In genomic region chr9:36191290-36191645, GRCh38 we compare ENCODE assay signal across 8 cellular contexts. TPM values are rescaled to one million over a fixed set of nuclear protein-coding genes. Genes with fewer than 3 reads are reported as not detected.
A peak's percentile ranks its signal among the peaks of the same experiment; 100 is the strongest.
DNase-seq lines count a peak whose midpoint lies in the region; ATAC-seq, FAIRE-seq and TF ChIP-seq lines count a peak whose summit lies in the region.

No MANE protein-coding gene starts in this region.

- peak overlapping the region; percentile 91 for H3K27ac ChIP-seq in CD4-positive, CD25-positive, alpha-beta regulatory T cell (ENCODE audit: insufficient read depth, low read length, poor library complexity, severe bottlenecking)
- peak overlapping the region; percentile 64 for H3K27ac ChIP-seq in OCI-LY3 (ENCODE audit: low read length)
- peak overlapping the region; percentile 89 for H3K27ac ChIP-seq in left ventricle myocardium inferior (replicated peaks)
- peak overlapping the region; percentile 75 to 98 for H3K27ac ChIP-seq in small intestine (ENCODE audit: low read depth in 1 of 2, low read length in 1 of 2)

- peaks cover 10% of the 10 kb centered on the region for H3K36me3 Mint-ChIP-seq in CD4-positive, CD25-positive, alpha-beta regulatory T cell
- peaks cover 15% of the 10 kb centered on the region for H3K36me3 Mint-ChIP-seq in activated naive CD4-positive, alpha-beta T cell treated with anti-CD3 and anti-CD28 coated beads for 36 hours (ENCODE audit: low read depth)

- H3K4me3 Mint-ChIP-seq in CD4-positive, CD25-positive, alpha-beta regulatory T cell, result peak overlapping the region; percentile 95 to 98 (median 96)
- peak overlapping the region; percentile 84 for H3K4me3 Mint-ChIP-seq in activated naive CD4-positive, alpha-beta T cell treated with anti-CD3 and anti-CD28 coated beads for 36 hours

- peak; percentile 11 to 21 for ATAC-seq in CD4-positive, CD25-positive, alpha-beta regulatory T cell (ENCODE audit: low read depth in 2 of 2)
- no peak for ATAC-seq in HG03139 (IDR thresholded peaks at IDR 0.05; ENCODE audit: unreplicated experiment)
- no peak for ATAC-seq in GM18520 (IDR thresholded peaks at IDR 0.05; ENCODE audit: unreplicated experiment)

- H3K27me3 Mint-ChIP-seq in CD4-positive, CD25-positive, alpha-beta regulatory T cell, result peaks cover 15% of the 10 kb centered on the region
- H3K27me3 Mint-ChIP-seq in activated naive CD4-positive, alpha-beta T cell treated with anti-CD3 and anti-CD28 coated beads for 36 hours (ENCODE audit: low read depth), result no peaks in the 10 kb centered on the region

- peaks cover 47% of the 10 kb centered on the region for H3K4me1 ChIP-seq in CD4-positive, CD25-positive, alpha-beta regulatory T cell (ENCODE audit: control insufficient read depth, insufficient read depth, low read length, poor library complexity, severe bottlenecking)
- H3K4me1 ChIP-seq in OCI-LY3 (ENCODE audit: low read length) (peaks cover 27% of the 10 kb centered on the region), left ventricle myocardium inferior (peaks cover 50% of the 10 kb centered on the region), small intestine (ENCODE audit: control insufficient read depth in 2 of 2, insufficient read depth in 1 of 2, low read depth in 1 of 2, low read length in 1 of 2) (peaks cover 5 to 16% of the 10 kb centered on the region in 2 donors)

- FAIRE-seq in small intestine (lab: Jason Lieb, UNC), result no peak

- H3K9me3 ChIP-seq in CD4-positive, CD25-positive, alpha-beta regulatory T cell (ENCODE audit: control insufficient read depth in 2 of 2, low read length in 2 of 2), result no peaks in the 10 kb centered on the region
- H3K9me3 ChIP-seq in OCI-LY3 (ENCODE audit: insufficient read depth, low read length) (no peaks in the 10 kb centered on the region), left ventricle myocardium inferior (replicated peaks) (no peaks in the 10 kb centered on the region), small intestine (ENCODE audit: control insufficient read depth, low read depth) (no peaks in the 10 kb centered on the region)

- H2AFZ ChIP-seq in OCI-LY3 (ENCODE audit: low read depth, low read length), result no peak overlapping the region

- H3K27ac Mint-ChIP-seq in CD4-positive, CD25-positive, alpha-beta regulatory T cell, result peak overlapping the region; percentile 88 to 95 (median 90)
- peak overlapping the region; percentile 73 for H3K27ac Mint-ChIP-seq in activated naive CD4-positive, alpha-beta T cell treated with anti-CD3 and anti-CD28 coated beads for 36 hours

- TF ChIP-seq CTCF in OCI-LY3 (IDR thresholded peaks at IDR 0.05; ENCODE audit: low read depth, low read length) (no peak), left ventricle myocardium inferior (IDR thresholded peaks at IDR 0.05; ENCODE audit: borderline replicate concordance) (no peak)

- intact Hi-C loops in activated naive CD4-positive, alpha-beta T cell treated with anti-CD3 and anti-CD28 coated beads for 36 hours (cut with micrococcal nuclease), result loop anchor here (2.0 kb wide), 4 partner anchors 54 to 1080 kb away; partner anchors contain the start of genes GLIPR2 and RECK
- intact Hi-C loops in left ventricle myocardium inferior (cut with micrococcal nuclease), result no loop called here

- peak overlapping the region; percentile 91 for H3K9ac ChIP-seq in OCI-LY3 (ENCODE audit: low read length)

- peak overlapping the region; percentile 93 for H3K4me3 ChIP-seq in CD4-positive, CD25-positive, alpha-beta regulatory T cell (ENCODE audit: low read depth, low read length)
- H3K4me3 ChIP-seq in H7 (ENCODE audit: insufficient read depth, low read depth, low read length) (peak overlapping the region; percentile 90), OCI-LY3 (ENCODE audit: low read length) (peak overlapping the region; percentile 79), left ventricle myocardium inferior (peak overlapping the region; percentile 80), small intestine (ENCODE audit: low read depth in 1 of 2, low read length in 2 of 2) (peak overlapping the region; percentile 62 to 88)

- peak overlapping the region; percentile 94 for H3K4me2 ChIP-seq in OCI-LY3 (ENCODE audit: low read length)

- 0 to 1% (median 0%) methylated on average over 18 of the region's 18 CpGs for WGBS in small intestine, 3 donors

- peak; percentile 30 to 75 (median 50) for DNase-seq in CD4-positive, CD25-positive, alpha-beta regulatory T cell
- DNase-seq in H7 (no peak), left ventricle myocardium inferior (peak; percentile 41), small intestine (peak; percentile 49)
- DNase-seq in activated naive CD4-positive, alpha-beta T cell treated with anti-CD3 and anti-CD28 coated beads for 36 hours, result peak; percentile 50

- peaks cover 21 to 59% (median 47%) of the 10 kb centered on the region in 4 donors for H3K4me1 Mint-ChIP-seq in CD4-positive, CD25-positive, alpha-beta regulatory T cell
- H3K4me1 Mint-ChIP-seq in activated naive CD4-positive, alpha-beta T cell treated with anti-CD3 and anti-CD28 coated beads for 36 hours (ENCODE audit: low read depth), result peaks cover 42% of the 10 kb centered on the region

- CTCF ChIA-PET in activated naive CD4-positive, alpha-beta T cell treated with anti-CD3 and anti-CD28 coated beads for 36 hours (lab: Charles Lee), result interaction anchor here (0.6 to 3.5 kb wide), 17 partner anchors 9 to 538 kb away, joined by 3 to 34 read pairs (median 5); no protein-coding TSS in a partner anchor

- no peaks in the 10 kb centered on the region for H3K27me3 ChIP-seq in CD4-positive, CD25-positive, alpha-beta regulatory T cell (ENCODE audit: control insufficient read depth, insufficient read depth, low read length)
- H3K27me3 ChIP-seq in H7 (ENCODE audit: control insufficient read depth, insufficient read depth, low read length) (no peaks in the 10 kb centered on the region), OCI-LY3 (ENCODE audit: low read depth, low read length) (no peaks in the 10 kb centered on the region), left ventricle myocardium inferior (ENCODE audit: low read depth) (no peaks in the 10 kb centered on the region), small intestine (ENCODE audit: control insufficient read depth in 2 of 2, insufficient read depth in 2 of 2, low read length in 2 of 2) (no peaks in the 10 kb centered on the region)

- peaks cover 40% of the 10 kb centered on the region for H4K20me1 ChIP-seq in OCI-LY3 (ENCODE audit: insufficient read depth, low read length)

- peaks cover 56% of the 10 kb centered on the region for H3K79me2 ChIP-seq in OCI-LY3 (ENCODE audit: low read length)

- H3K36me3 ChIP-seq in CD4-positive, CD25-positive, alpha-beta regulatory T cell (ENCODE audit: control insufficient read depth, insufficient read depth, low read length), result peaks cover 4% of the 10 kb centered on the region
- no peaks in the 10 kb centered on the region for H3K36me3 ChIP-seq in H7 (replicated peaks; ENCODE audit: control insufficient read depth, insufficient read depth, low read length)
- H3K36me3 ChIP-seq in OCI-LY3 (replicated peaks; ENCODE audit: low read depth, low read length), result peaks cover 17% of the 10 kb centered on the region
- H3K36me3 ChIP-seq in left ventricle myocardium inferior, result peaks cover 7% of the 10 kb centered on the region
- no peaks in the 10 kb centered on the region for H3K36me3 ChIP-seq in small intestine (ENCODE audit: control insufficient read depth in 2 of 2, insufficient read depth in 2 of 2, low read length in 2 of 2)

- no peaks in the 10 kb centered on the region for H3K9me3 Mint-ChIP-seq in CD4-positive, CD25-positive, alpha-beta regulatory T cell
- no peaks in the 10 kb centered on the region for H3K9me3 Mint-ChIP-seq in activated naive CD4-positive, alpha-beta T cell treated with anti-CD3 and anti-CD28 coated beads for 36 hours

RNA-seq across cellular contexts. Expression of gene CLTA, which starts 0.5 kb away (rescaled TPM):
- total RNA-seq in CD4-positive, CD25-positive, alpha-beta regulatory T cell, result 46.7 TPM
- 100 to 1,000 TPM; 152 to 175 (median 168) TPM for polyA plus RNA-seq in CD4-positive, CD25-positive, alpha-beta regulatory T cell
- total RNA-seq in H7 (2014; rRNA removed; shearing (Covaris generic)), result 222 TPM in 2 replicates
- total RNA-seq in activated naive CD4-positive, alpha-beta T cell treated with anti-CD3 and anti-CD28 coated beads for 36 hours, result 100 to 1,000 TPM in 1 of 2 experiments, 10 to 100 TPM in 1; 96.4 to 101 TPM
- total RNA-seq in left ventricle myocardium inferior, result 60.4 TPM
- 100 to 1,000 TPM; 176 to 279 (median 276) TPM for polyA plus RNA-seq in small intestine

RNA-seq across cellular contexts. Expression of gene CCIN, which starts 22.1 kb away (rescaled TPM):
- 1.4 TPM for total RNA-seq in CD4-positive, CD25-positive, alpha-beta regulatory T cell
- polyA plus RNA-seq in CD4-positive, CD25-positive, alpha-beta regulatory T cell, result under 1 TPM in 1 of 4 donors, not detected in 3; 0.38 TPM
- total RNA-seq in H7 (2014; rRNA removed; shearing (Covaris generic)), result 0.17 TPM in 1 of 2 replicates, not detected in the other
- total RNA-seq in activated naive CD4-positive, alpha-beta T cell treated with anti-CD3 and anti-CD28 coated beads for 36 hours, result not detected
- not detected for total RNA-seq in left ventricle myocardium inferior
- polyA plus RNA-seq in small intestine, result under 1 TPM in 1 of 3 donors, not detected in 2; 0.04 TPM

RNA-seq across cellular contexts. Expression of gene GLIPR2, which starts 54.7 kb away (rescaled TPM):
- total RNA-seq in CD4-positive, CD25-positive, alpha-beta regulatory T cell, result 55.7 TPM
- 100 to 1,000 TPM; 106 to 175 (median 139) TPM for polyA plus RNA-seq in CD4-positive, CD25-positive, alpha-beta regulatory T cell
- total RNA-seq in H7 (2014; rRNA removed; shearing (Covaris generic)), result 2.7 and 9.1 TPM in 2 replicates
- total RNA-seq in activated naive CD4-positive, alpha-beta T cell treated with anti-CD3 and anti-CD28 coated beads for 36 hours, result 1 to 10 TPM; 8.0 to 9.7 TPM
- 8.7 TPM for total RNA-seq in left ventricle myocardium inferior
- polyA plus RNA-seq in small intestine, result 10 to 100 TPM in 2 of 3 donors, 1 to 10 TPM in 1; 3.4 to 22.3 (median 13.0) TPM

Comparison
In these comparisons a context has a peak if more than half of its experiments do, and no peak if none do; other contexts are left out.
1. ATAC-seq: peak in CD4-positive, CD25-positive, alpha-beta regulatory T cell (2 of 2); none in HG03139 (single experiment) and GM18520 (single experiment).
2. Peak in every context shown above with its lines, with median percentiles within 50 percentile points of each other: H3K27ac ChIP-seq and H3K4me3 ChIP-seq.